ENCODE assay signal across 17 cellular contexts in genomic region chr15:80838666-80839065, GRCh38. TPM values are rescaled to one million over a fixed set of nuclear protein-coding genes. Genes with fewer than 3 reads are reported as not detected.
DNase-seq lines count a peak whose midpoint lies in the region; ATAC-seq, FAIRE-seq and TF ChIP-seq lines count a peak whose summit lies in the region.
"Had no signal": no experiment of that assay in that cellular context is flagged by ENCODE, and none has a peak within 500 bp of the region (broad histone marks: within the 10 kb centered on the region; RNA-seq: fewer than 3 reads in every experiment).

No MANE protein-coding gene starts in this region.

- peaks cover 93% of the 10 kb centered on the region for H3K4me1 ChIP-seq in BLaER1
- no peaks in the 10 kb centered on the region for H3K4me1 ChIP-seq in H9 (ENCODE audit: insufficient read depth, low read length)
- H3K4me1 ChIP-seq in H1 (replicated peaks in 1 of 4; ENCODE audit: control insufficient read depth in 3 of 4, insufficient read depth in 4 of 4, low read length in 3 of 4): peaks cover 0 to 5% (median 0%) of the 10 kb centered on the region in 4 experiments; a peak in 5 of 7 replicates
- H3K4me1 ChIP-seq in neuronal stem cell (ENCODE audit: control insufficient read depth in 2 of 2, insufficient read depth in 1 of 2, low read depth in 1 of 2, low read length in 2 of 2): peaks cover 0 to 5% of the 10 kb centered on the region in 2 donors

- no peak overlapping the region for H4K5ac ChIP-seq in H9 (ENCODE audit: insufficient read length, low read depth, low read length)
- no peak overlapping the region for H4K5ac ChIP-seq in H1 (ENCODE audit: insufficient read length, low read depth, low read length)

- CTCF ChIA-PET in H1 (lab: Charles Lee; ENCODE audit: partially characterized antibody): interaction anchor here (0.9 to 1.6 kb wide), 4 partner anchors 26 to 61 kb away, joined by 3 to 4 read pairs (median 4); partner anchors contain the start of gene CEMIP

- H3K4ac ChIP-seq in H9 (ENCODE audit: low read depth, low read length) (no peak overlapping the region), H1 (replicated peaks; ENCODE audit: insufficient read length, low read depth, low read length) (no peak overlapping the region), neuronal stem cell (ENCODE audit: low read length) (no peak overlapping the region)

- H2BK12ac ChIP-seq in H9 (ENCODE audit: insufficient read length, low read depth, low read length) (no peak overlapping the region), H1 (ENCODE audit: low read depth, low read length) (0 out of 2 replicates have a peak overlapping the region, but pooled peaks have one; percentile 85), neuronal stem cell (ENCODE audit: low read length) (no peak overlapping the region)

- H2BK20ac ChIP-seq in H9 (ENCODE audit: low read depth, low read length, poor library complexity, severe bottlenecking): no peak overlapping the region
- no peak overlapping the region for H2BK20ac ChIP-seq in H1 (ENCODE audit: low read length)

- H3K4me3 ChIP-seq in BLaER1 (no peak overlapping the region), H1 (ENCODE audit: extremely low read depth in 1 of 4, insufficient read depth in 2 of 4, low read depth in 3 of 4, low read length in 4 of 4) (no peak overlapping the region), neuronal stem cell (ENCODE audit: low read length in 2 of 2) (no peak overlapping the region)
- H3K4me3 ChIP-seq: GM23248 had no signal

- no peaks in the 10 kb centered on the region for H3K23me2 ChIP-seq in H9 (ENCODE audit: insufficient read length, low read depth, low read length, poor library complexity, severe bottlenecking)
- no peaks in the 10 kb centered on the region for H3K23me2 ChIP-seq in H1 (ENCODE audit: low read depth, low read length)

- H3K4me1 Mint-ChIP-seq in H9: peaks cover 22 to 26% of the 10 kb centered on the region in 2 experiments
- H3K4me1 Mint-ChIP-seq: CD4-positive, CD25-positive, alpha-beta regulatory T cell; CD8-positive, alpha-beta memory T cell had no signal

- no peak overlapping the region for H2AFZ ChIP-seq in H9 (ENCODE audit: low read length)
- H2AFZ ChIP-seq in H1 (ENCODE audit: low read length): no peak overlapping the region
- H2AFZ ChIP-seq in neuronal stem cell (ENCODE audit: low read length): no peak overlapping the region
- H2AFZ ChIP-seq: GM23248 had no signal

- no peak for TF ChIP-seq POLR2A in H1 (IDR thresholded peaks at IDR 0.05; ENCODE audit: control extremely low read depth in 1 of 2, low read depth in 2 of 2, low read length in 2 of 2)

- no peak overlapping the region for H3K4me3 Mint-ChIP-seq in H9
- H3K4me3 Mint-ChIP-seq: CD4-positive, CD25-positive, alpha-beta regulatory T cell; CD8-positive, alpha-beta memory T cell had no signal

- H3K27me3 ChIP-seq in BLaER1 (no peaks in the 10 kb centered on the region), H9 (ENCODE audit: insufficient read depth, low read length) (no peaks in the 10 kb centered on the region), H1 (replicated peaks in 1 of 4; ENCODE audit: control insufficient read depth in 3 of 4, extremely low read depth in 1 of 4, insufficient read depth in 3 of 4, low read length in 3 of 4) (no peaks in the 10 kb centered on the region), neuronal stem cell (ENCODE audit: control insufficient read depth in 3 of 3, insufficient read depth in 3 of 3, low read depth in 1 of 3, low read length in 3 of 3) (peaks cover 0 to 18% (median 0%) of the 10 kb centered on the region in 3 experiments)

- H3K79me1 ChIP-seq in H9 (ENCODE audit: insufficient read depth, low read depth, low read length, poor library complexity, severe bottlenecking): no peaks in the 10 kb centered on the region
- H3K79me1 ChIP-seq in H1 (ENCODE audit: low read depth, low read length): no peaks in the 10 kb centered on the region
- peaks cover 2% of the 10 kb centered on the region for H3K79me1 ChIP-seq in neuronal stem cell (ENCODE audit: low read depth, low read length)

- H3K4me2 ChIP-seq in BLaER1 (peak overlapping the region; percentile 42; the same call in 1 of the 2 replicates), H9 (ENCODE audit: insufficient read depth, insufficient read length, low read length) (no peak overlapping the region), H1 (ENCODE audit: insufficient read depth in 1 of 2, low read depth in 2 of 2, low read length in 2 of 2) (0 out of 4 replicates have a peak overlapping the region, but pooled peaks of 1 of the 2 experiments have one; percentile 8), neuronal stem cell (ENCODE audit: insufficient read depth, low read length, poor library complexity, severe bottlenecking) (no peak overlapping the region)

- H3K18ac ChIP-seq in H9 (ENCODE audit: insufficient read length, low read depth, low read length) (no peak overlapping the region), H1 (ENCODE audit: extremely low read depth, low read length) (peak overlapping the region; percentile 7; the same call in 1 of the 2 replicates), neuronal stem cell (ENCODE audit: low read length) (no peak overlapping the region)

- H4K8ac ChIP-seq in H9 (replicated peaks; ENCODE audit: insufficient read length, low read depth, low read length) (no peak overlapping the region), H1 (ENCODE audit: extremely low read depth, insufficient read depth, low read length) (no peak overlapping the region), neuronal stem cell (ENCODE audit: low read depth, low read length) (peak overlapping the region; percentile 29)

- H2BK15ac ChIP-seq in H9 (ENCODE audit: low read depth, low read length) (no peak overlapping the region), H1 (ENCODE audit: low read length) (no peak overlapping the region), neuronal stem cell (ENCODE audit: low read length) (no peak overlapping the region)

- ATAC-seq in HG02973 (IDR thresholded peaks at IDR 0.05; ENCODE audit: unreplicated experiment) (no peak), omental fat pad (ENCODE audit: low FRiP score) (no peak)

- H2BK120ac ChIP-seq in H9 (ENCODE audit: low read depth, low read length, poor library complexity, severe bottlenecking) (no peak overlapping the region), H1 (replicated peaks; ENCODE audit: low read depth, low read length) (no peak overlapping the region), neuronal stem cell (ENCODE audit: low read depth, low read length) (no peak overlapping the region)

- H3K23ac ChIP-seq in H9 (ENCODE audit: insufficient read length, low read depth, low read length) (no peak overlapping the region), H1 (ENCODE audit: insufficient read length) (no peak overlapping the region), neuronal stem cell (ENCODE audit: low read depth, low read length, poor library complexity) (no peak overlapping the region)

- H3K36me3 Mint-ChIP-seq in H9 (ENCODE audit: insufficient read depth in 1 of 3, low read depth in 3 of 3): no peaks in the 10 kb centered on the region; a peak in 1 of 7 replicates
- H3K36me3 Mint-ChIP-seq: CD4-positive, CD25-positive, alpha-beta regulatory T cell; CD8-positive, alpha-beta memory T cell had no signal

- H2AK5ac ChIP-seq in H9 (ENCODE audit: insufficient read length, low read length) (no peak overlapping the region), H1 (ENCODE audit: low read depth, low read length) (no peak overlapping the region), neuronal stem cell (ENCODE audit: low read depth, low read length) (no peak overlapping the region)

- TF ChIP-seq RAD21 in H1 (IDR thresholded peaks at IDR 0.05 in 1 of 2, conservative IDR thresholded peaks at IDR 0.05 in 1 of 2; ENCODE audit: low read depth in 2 of 2, low read length in 2 of 2): no peak

- no peaks in the 10 kb centered on the region for H3K79me2 ChIP-seq in H9 (ENCODE audit: insufficient read depth, low read length)
- H3K79me2 ChIP-seq in H1 (ENCODE audit: control insufficient read depth in 1 of 2, insufficient read depth in 2 of 2, low read length in 2 of 2): no peaks in the 10 kb centered on the region

- H3K9me3 Mint-ChIP-seq in H9: no peaks in the 10 kb centered on the region
- H3K9me3 Mint-ChIP-seq: CD8-positive, alpha-beta memory T cell had no signal

- H3K56ac ChIP-seq in H9 (ENCODE audit: insufficient read length, low read depth, low read length) (no peak overlapping the region), H1 (replicated peaks; ENCODE audit: insufficient read length, low read depth, low read length) (no peak overlapping the region)

- H3K36me3 ChIP-seq in BLaER1: no peaks in the 10 kb centered on the region
- H3K36me3 ChIP-seq in H1 (ENCODE audit: control insufficient read depth in 2 of 4, insufficient read depth in 4 of 4, low read length in 3 of 4): no peaks in the 10 kb centered on the region
- H3K36me3 ChIP-seq in neuronal stem cell (replicated peaks in 1 of 2; ENCODE audit: control insufficient read depth in 2 of 2, insufficient read depth in 2 of 2, low read length in 2 of 2): no peaks in the 10 kb centered on the region

- TF ChIP-seq CTCF in H9 (conservative IDR thresholded peaks at IDR 0.05) (no peak), H1 (IDR thresholded peaks at IDR 0.05; ENCODE audit: control extremely low read depth in 1 of 3, insufficient read depth in 1 of 3, low read depth in 1 of 3, low read length in 3 of 3) (no peak), omental fat pad (IDR thresholded peaks at IDR 0.05) (no peak)

- H3K9ac ChIP-seq in BLaER1: no peak overlapping the region
- no peak overlapping the region for H3K9ac ChIP-seq in H9 (ENCODE audit: extremely low read depth, insufficient read length, low read length)
- H3K9ac ChIP-seq in H1 (replicated peaks in 1 of 4; ENCODE audit: extremely low read depth in 1 of 4, low read depth in 3 of 4, low read length in 3 of 4): no peak overlapping the region
- no peak overlapping the region for H3K9ac ChIP-seq in neuronal stem cell (ENCODE audit: low read depth, low read length, poor library complexity)
- H3K9ac ChIP-seq: GM23248 had no signal

- WGBS in H9 (ENCODE audit: extremely low coverage, insufficient read length, low lambda C conversion rate): no CpG with 5 or more reads among the region's 7 CpGs
- WGBS in H1 (ENCODE audit: extremely low coverage in 1 of 2, insufficient coverage in 1 of 2, insufficient read length in 1 of 2, insufficient replicate concordance in 2 of 2, low coverage in 1 of 2, low lambda C conversion rate in 2 of 2, missing lambda C conversion rate in 1 of 2), 2 experiments: 83% methylated on average over 7 of the region's 7 CpGs; no CpG with 5 or more reads in 1 of the 2 experiments
- WGBS in neuronal stem cell (ENCODE audit: extremely low coverage in 2 of 2, insufficient read length in 2 of 2, insufficient replicate concordance in 1 of 2), 2 donors: no CpG with 5 or more reads among the region's 7 CpGs

- DNase-seq in H9 (no peak), H1 (ENCODE audit: low read depth in 1 of 2, low spot score in 2 of 2) (no peak), neuronal stem cell (ENCODE audit: low spot score) (no peak), NCI-H345 (lab: John Stamatoyannopoulos, UW) (no peak), omental fat pad (ENCODE audit: low spot score) (no peak)
- DNase-seq in activated CD4-positive, alpha-beta T cell treated with anti-CD3 and anti-CD28 coated beads for 48 hours: no peak
- DNase-seq: 8988T; CD4-positive, CD25-positive, alpha-beta regulatory T cell; CD8-positive, alpha-beta memory T cell; COR-L47; GM23248 had no signal

- no peaks in the 10 kb centered on the region for H4K20me1 ChIP-seq in BLaER1
- no peaks in the 10 kb centered on the region for H4K20me1 ChIP-seq in H9 (ENCODE audit: control insufficient read depth, insufficient read depth, insufficient read length)
- no peaks in the 10 kb centered on the region for H4K20me1 ChIP-seq in H1 (replicated peaks in 1 of 2; ENCODE audit: control insufficient read depth in 1 of 2, insufficient read depth in 2 of 2, low read length in 2 of 2)

- H4K91ac ChIP-seq in H9 (ENCODE audit: insufficient read length, low read depth, low read length) (no peak overlapping the region), H1 (replicated peaks; ENCODE audit: insufficient read length, low read length) (no peak overlapping the region), neuronal stem cell (ENCODE audit: low read depth, low read length, poor library complexity) (no peak overlapping the region)

- no peak for TF ChIP-seq EP300 in H1 (IDR thresholded peaks at IDR 0.05; ENCODE audit: borderline replicate concordance in 1 of 2, low read depth in 2 of 2, low read length in 2 of 2)

- FAIRE-seq in H1 (lab: Jason Lieb, UNC): no peak
- FAIRE-seq: D721Med, G401.6, GM12891 had no signal

- H3K27me3 Mint-ChIP-seq in H9 (ENCODE audit: low read depth): peaks cover 6% of the 10 kb centered on the region

- H3K27ac ChIP-seq in BLaER1 (peak overlapping the region; percentile 46; the same call in 1 of the 2 replicates), H9 (ENCODE audit: insufficient read length, low read depth, low read length) (no peak overlapping the region), H1 (ENCODE audit: low read depth, low read length) (no peak overlapping the region), neuronal stem cell (replicated peaks; ENCODE audit: low read length) (no peak overlapping the region)
- H3K27ac ChIP-seq: GM23248 had no signal

- H3K14ac ChIP-seq in H9 (ENCODE audit: insufficient read depth, low read length) (no peak overlapping the region), H1 (ENCODE audit: insufficient read length) (no peak overlapping the region), neuronal stem cell (ENCODE audit: low read length) (no peak overlapping the region)

- no peak overlapping the region for H3T11ph ChIP-seq in H9 (ENCODE audit: low read length)

- POLR2A ChIA-PET in H1 (lab: Charles Lee; ENCODE audit: partially characterized antibody): no interaction called here

- H3K9me3 ChIP-seq in BLaER1: no peaks in the 10 kb centered on the region
- no peaks in the 10 kb centered on the region for H3K9me3 ChIP-seq in H9 (ENCODE audit: control insufficient read depth, low read depth, low read length)
- H3K9me3 ChIP-seq in H1 (ENCODE audit: insufficient read depth in 2 of 2, low read depth in 1 of 2, low read length in 1 of 2): no peaks in the 10 kb centered on the region
- no peaks in the 10 kb centered on the region for H3K9me3 ChIP-seq in neuronal stem cell (replicated peaks in 1 of 2; ENCODE audit: control insufficient read depth in 2 of 2, insufficient read depth in 1 of 2, low read depth in 1 of 2, low read length in 2 of 2)

- H3K27ac Mint-ChIP-seq in H9: peak overlapping the region in 2 of 3 experiments; percentile 16 to 25; a peak in 1 of 7 replicates
- H3K27ac Mint-ChIP-seq: CD4-positive, CD25-positive, alpha-beta regulatory T cell; CD8-positive, alpha-beta memory T cell had no signal

- H2BK5ac ChIP-seq in H9 (ENCODE audit: insufficient read length, low read length) (no peak overlapping the region), H1 (ENCODE audit: low read depth, low read length) (no peak overlapping the region), neuronal stem cell (ENCODE audit: low read length) (no peak overlapping the region)

RNA-seq across cellular contexts. Expression of gene CEMIP, which starts 59.5 kb away (rescaled TPM):
- total RNA-seq in H9 (2021) (0.09 and 0.26 TPM in 2 replicates), omental fat pad (1 to 10 TPM in 2 of 4 donors, under 1 TPM in 1, not detected in 1; 0.19 to 9.5 (median 1.2) TPM)
- total RNA-seq in H1 (2021; fragmentation: NEBNext Ultra II Directional; extraction: Animal tissue kit (Norgen Biotek cat#: 25700)): 0.60 and 1.8 TPM in 2 replicates
- polyA plus RNA-seq in H1 (2011; rRNA removed): 0.11 and 0.16 TPM in 2 replicates
- polyA plus RNA-seq in H1 (2011; cell fraction: cytosol; rRNA removed): 0.40 TPM
- polyA plus RNA-seq in H1 (2011; cell fraction: nucleus; rRNA removed): 0.37 TPM
- polyA plus RNA-seq in H1 (2012, experiment 1 of 2): 1.2 to 1.6 TPM (median 1.3 TPM) in 4 replicates
- 0.24 TPM for polyA plus RNA-seq in H1 (2012, experiment 2 of 2)
- 2.0 TPM for polyA plus RNA-seq in H1 (2013, experiment 1 of 2)
- polyA plus RNA-seq in H1 (2013, experiment 2 of 2): 1.8 TPM
- 0.20 and 0.88 TPM in 2 replicates for polyA minus RNA-seq in H1 (2011; rRNA and poly(A)+ RNA removed)
- polyA minus RNA-seq in H1 (2011; cell fraction: cytosol; rRNA and poly(A)+ RNA removed): not detected
- 1.00 TPM for polyA minus RNA-seq in H1 (2011; cell fraction: nucleus; rRNA and poly(A)+ RNA removed)
- polyA plus RNA-seq in neuronal stem cell (2013, experiment 1 of 2): not detected
- under 0.01 TPM for polyA plus RNA-seq in neuronal stem cell (2013, experiment 2 of 2)
- total RNA-seq: A673; CD8-positive, alpha-beta memory T cell had no signal
- polyA plus RNA-seq: CD8-positive, alpha-beta memory T cell had no signal
